1 cellular context compared by ENCODE assay signal in the genomic region with DNA sequence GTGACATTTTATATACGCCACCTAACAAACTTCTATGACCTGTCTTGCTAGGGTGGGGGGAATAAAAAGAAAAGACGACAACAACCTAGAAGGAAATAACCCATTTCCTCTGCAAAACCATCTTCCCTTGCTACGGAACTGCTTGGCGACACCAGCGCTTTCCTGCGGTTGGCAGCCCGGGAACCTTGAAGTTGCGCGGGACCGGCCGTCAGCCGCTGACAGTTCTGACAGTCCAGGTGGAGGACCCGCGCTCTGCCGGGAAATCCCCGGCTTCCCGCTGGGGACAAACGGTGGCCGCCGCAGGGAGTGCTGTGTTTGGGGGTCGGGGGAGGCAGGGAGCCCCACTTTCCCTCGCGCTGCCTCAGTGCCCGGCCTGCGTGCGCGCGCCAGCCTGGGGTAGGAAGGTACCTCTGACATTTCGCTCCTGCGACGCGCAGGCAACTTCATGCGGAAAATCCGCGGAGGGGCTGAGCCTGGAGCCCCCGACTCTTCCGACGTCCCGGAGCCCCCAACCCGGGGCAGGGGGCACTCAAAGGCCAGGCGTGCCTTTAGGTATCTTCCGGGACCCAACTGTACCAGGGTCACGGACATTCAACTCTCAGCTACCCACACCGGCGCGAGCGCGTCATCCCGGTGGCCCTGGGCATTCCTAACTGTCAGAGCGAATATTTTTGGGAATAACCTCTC.
TF ChIP-seq lines count a peak whose summit lies in the region.

No MANE protein-coding gene starts in this region.

TF ChIP-seq in IMR-90, 13 proteins besides CTCF, POLR2A, EP300 and RAD21 (continued from another document):
- TF ChIP-seq, protein P1, sequence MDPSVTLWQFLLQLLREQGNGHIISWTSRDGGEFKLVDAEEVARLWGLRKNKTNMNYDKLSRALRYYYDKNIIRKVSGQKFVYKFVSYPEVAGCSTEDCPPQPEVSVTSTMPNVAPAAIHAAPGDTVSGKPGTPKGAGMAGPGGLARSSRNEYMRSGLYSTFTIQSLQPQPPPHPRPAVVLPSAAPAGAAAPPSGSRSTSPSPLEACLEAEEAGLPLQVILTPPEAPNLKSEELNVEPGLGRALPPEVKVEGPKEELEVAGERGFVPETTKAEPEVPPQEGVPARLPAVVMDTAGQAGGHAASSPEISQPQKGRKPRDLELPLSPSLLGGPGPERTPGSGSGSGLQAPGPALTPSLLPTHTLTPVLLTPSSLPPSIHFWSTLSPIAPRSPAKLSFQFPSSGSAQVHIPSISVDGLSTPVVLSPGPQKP (IDR thresholded peaks at IDR 0.05; ENCODE audit: borderline replicate concordance, low read depth, low read length), result no peak
- TF ChIP-seq SMC3 (IDR thresholded peaks at IDR 0.05; ENCODE audit: low read depth, low read length), result no peak
